8 cellular contexts compared by ENCODE assay signal in genomic region chr9:95425910-95426551, GRCh38.
DNase-seq lines count a peak whose midpoint lies in the region; ATAC-seq, FAIRE-seq and TF ChIP-seq lines count a peak whose summit lies in the region.

No MANE protein-coding gene starts in this region.

- ATAC-seq in HG03108 (IDR thresholded peaks at IDR 0.05; ENCODE audit: unreplicated experiment) = no peak

- peaks cover 24% of the 10 kb centered on the region for H3K27me3 ChIP-seq in BLaER1
- no peaks in the 10 kb centered on the region for H3K27me3 ChIP-seq in GM23248 (replicated peaks; ENCODE audit: insufficient read depth)
- no peaks in the 10 kb centered on the region for H3K27me3 ChIP-seq in fibroblast of lung (ENCODE audit: control insufficient read depth, insufficient read depth, low read length)
- no peaks in the 10 kb centered on the region for H3K27me3 ChIP-seq in trophoblast cell (ENCODE audit: insufficient read depth, low read length)

- no peak for TF ChIP-seq POLR2A in GM12891 (IDR thresholded peaks at IDR 0.05; ENCODE audit: low read depth, low read length)

- H4K91ac ChIP-seq in trophoblast cell (ENCODE audit: low read depth, low read length) = peak overlapping the region; percentile 59

- H3K79me1 ChIP-seq in trophoblast cell (ENCODE audit: low read length) = peaks cover 9% of the 10 kb centered on the region

- no peak overlapping the region for H3K4ac ChIP-seq in trophoblast cell (ENCODE audit: low read depth, low read length)

- TF ChIP-seq CTCF in fibroblast of lung (conservative IDR thresholded peaks at IDR 0.05 in 1 of 2, IDR thresholded peaks at IDR 0.05 in 1 of 2; ENCODE audit: low read depth in 1 of 2, low read length in 2 of 2) = no peak

- peak; percentile 63 for DNase-seq in GM23248
- DNase-seq in SK-N-DZ (ENCODE audit: low spot score) = peak; percentile 24
- DNase-seq in fibroblast of lung (ENCODE audit: low read depth in 2 of 2) = peak; percentile 41 to 50
- no peak for DNase-seq in trophoblast cell
- DNase-seq in GM12891 (ENCODE audit: insufficient read length, low spot score) = no peak
- no peak for DNase-seq in activated gamma-delta T cell treated with Interleukin-2 at 50 U/mL for 16 hours

- no peaks in the 10 kb centered on the region for H3F3A ChIP-seq in GM23248 (ENCODE audit: insufficient read depth)

- peak overlapping the region; percentile 74 for H3K27ac ChIP-seq in BLaER1
- no peak overlapping the region for H3K27ac ChIP-seq in GM23248
- peak overlapping the region; percentile 0 for H3K27ac ChIP-seq in fibroblast of lung (ENCODE audit: insufficient read depth, low read length)
- no peak overlapping the region for H3K27ac ChIP-seq in trophoblast cell (ENCODE audit: low read depth, low read length)

- 47 to 48% methylated on average over 11 of the region's 11 CpGs for WGBS in GM23248 (ENCODE audit: low coverage in 1 of 2, low lambda C conversion rate in 2 of 2, missing lambda C conversion rate in 2 of 2), 2 experiments
- WGBS in trophoblast cell (ENCODE audit: extremely low coverage, insufficient coverage, insufficient read length) = no CpG with 5 or more reads among the region's 11 CpGs

- H3K18ac ChIP-seq in trophoblast cell (ENCODE audit: low read length) = no peak overlapping the region

- H3K4me3 ChIP-seq in BLaER1 (peak overlapping the region; percentile 62), GM23248 (peak overlapping the region; percentile 68), fibroblast of lung (replicated peaks in 1 of 4; ENCODE audit: control extremely low read depth in 1 of 4, insufficient read depth in 1 of 4, low read depth in 3 of 4, low read length in 4 of 4) (peak overlapping the region; percentile 25 to 55 (median 43)), trophoblast cell (ENCODE audit: low read depth, low read length) (peak overlapping the region; percentile 42)

- H2AFZ ChIP-seq in GM23248 (peak overlapping the region; percentile 84), fibroblast of lung (ENCODE audit: low read length) (no peak overlapping the region), trophoblast cell (ENCODE audit: insufficient read depth, low read length, poor library complexity) (peak overlapping the region; percentile 50)

- H3K4me2 ChIP-seq in BLaER1 (peak overlapping the region; percentile 92), GM23248 (ENCODE audit: unreplicated experiment) (peak overlapping the region; percentile 77), fibroblast of lung (ENCODE audit: extremely low read depth, insufficient read depth, low read length) (peak overlapping the region; percentile 83), trophoblast cell (ENCODE audit: low read length) (peak overlapping the region; percentile 88)

- H3K79me2 ChIP-seq in GM23248 (ENCODE audit: insufficient read depth) = no peaks in the 10 kb centered on the region
- no peaks in the 10 kb centered on the region for H3K79me2 ChIP-seq in fibroblast of lung (ENCODE audit: control insufficient read depth, insufficient read depth, low read length)
- H3K79me2 ChIP-seq in trophoblast cell (ENCODE audit: control insufficient read depth, insufficient read depth, low read length, poor library complexity) = peaks cover 2% of the 10 kb centered on the region

- H3K23ac ChIP-seq in trophoblast cell (ENCODE audit: low read length) = no peak overlapping the region

- H3K4me1 ChIP-seq in BLaER1 (peaks cover 19% of the 10 kb centered on the region), GM23248 (ENCODE audit: insufficient read depth) (no peaks in the 10 kb centered on the region), fibroblast of lung (ENCODE audit: control insufficient read depth, extremely low read depth, insufficient read depth, low read length) (no peaks in the 10 kb centered on the region), trophoblast cell (ENCODE audit: control insufficient read depth in 1 of 2, insufficient read depth in 2 of 2, low read length in 2 of 2) (no peaks in the 10 kb centered on the region)

- H3K9ac ChIP-seq in BLaER1 = peak overlapping the region; percentile 74
- H3K9ac ChIP-seq in GM23248 = peak overlapping the region; percentile 65
- H3K9ac ChIP-seq in fibroblast of lung (ENCODE audit: insufficient read depth, low read length) = no peak overlapping the region
- peak overlapping the region; percentile 7 for H3K9ac ChIP-seq in trophoblast cell (ENCODE audit: low read length)

- no peaks in the 10 kb centered on the region for H3K36me3 ChIP-seq in BLaER1
- H3K36me3 ChIP-seq in GM23248 (ENCODE audit: low read depth) = no peaks in the 10 kb centered on the region
- H3K36me3 ChIP-seq in fibroblast of lung (ENCODE audit: control insufficient read depth, insufficient read depth, low read length) = no peaks in the 10 kb centered on the region
- peaks cover 2 to 3% of the 10 kb centered on the region in 2 experiments for H3K36me3 ChIP-seq in trophoblast cell (ENCODE audit: control insufficient read depth in 1 of 2, insufficient read depth in 2 of 2, low read length in 2 of 2)

- H4K12ac ChIP-seq in trophoblast cell (ENCODE audit: low read depth, low read length) = peak overlapping the region; percentile 35

- H3K9me2 ChIP-seq in GM23248 (ENCODE audit: insufficient read depth) = no peaks in the 10 kb centered on the region

- no peak overlapping the region for H2BK12ac ChIP-seq in trophoblast cell (ENCODE audit: low read length)

- in situ Hi-C loops in GM23248 (cut with MboI) = no loop called here

- no peak for FAIRE-seq in GM12891 (lab: Jason Lieb, UNC)

- no peaks in the 10 kb centered on the region for H4K20me1 ChIP-seq in BLaER1
- H4K20me1 ChIP-seq in GM23248 (ENCODE audit: insufficient read depth) = no peaks in the 10 kb centered on the region
- H4K20me1 ChIP-seq in fibroblast of lung (ENCODE audit: control insufficient read depth, extremely low read depth, insufficient read depth, low read length) = no peaks in the 10 kb centered on the region

- peak overlapping the region; percentile 36 for H2BK120ac ChIP-seq in trophoblast cell (ENCODE audit: insufficient read depth, low read length, poor library complexity)

- peak overlapping the region; percentile 35 for H3K14ac ChIP-seq in trophoblast cell (ENCODE audit: low read length)

- H2AK5ac ChIP-seq in trophoblast cell (ENCODE audit: low read length) = peak overlapping the region; percentile 79

- peaks cover 61% of the 10 kb centered on the region for H3K9me3 ChIP-seq in BLaER1
- H3K9me3 ChIP-seq in GM23248 (ENCODE audit: low read depth) = peaks cover 3% of the 10 kb centered on the region
- H3K9me3 ChIP-seq in fibroblast of lung (ENCODE audit: control insufficient read depth, insufficient read depth, low read depth, low read length) = no peaks in the 10 kb centered on the region
- H3K9me3 ChIP-seq in trophoblast cell (ENCODE audit: insufficient read depth, low read depth, low read length) = peaks cover 1% of the 10 kb centered on the region

- peak overlapping the region; percentile 16 for H2BK5ac ChIP-seq in trophoblast cell (ENCODE audit: low read depth, low read length, poor library complexity)

- peak overlapping the region; percentile 17 for H4K8ac ChIP-seq in trophoblast cell (ENCODE audit: low read depth, low read length)

TF ChIP-seq in GM12891, 5 proteins besides CTCF, POLR2A, EP300 and RAD21:
- no peak for TF ChIP-seq TAF1 (IDR thresholded peaks at IDR 0.05; ENCODE audit: low read depth, low read length)
- no peak for TF ChIP-seq SPI1 (IDR thresholded peaks at IDR 0.05; ENCODE audit: low read depth, low read length)
- no peak for TF ChIP-seq PAX5 (IDR thresholded peaks at IDR 0.05; ENCODE audit: insufficient read depth, low read length, severe bottlenecking)
- TF ChIP-seq POU2F2 (IDR thresholded peaks at IDR 0.05; ENCODE audit: low read depth, low read length) = no peak
- no peak for TF ChIP-seq POLR2AphosphoS5 (IDR thresholded peaks at IDR 0.05; ENCODE audit: low read depth, low read length)

Comparison
In these comparisons a context has a peak if more than half of its experiments do, and no peak if none do; other contexts are left out.
1. H3K27ac ChIP-seq: peak in BLaER1 (single experiment) and fibroblast of lung (single experiment); none in GM23248 (single experiment) and trophoblast cell (single experiment).
2. DNase-seq: peak in GM23248 (single experiment), SK-N-DZ (single experiment) and fibroblast of lung (2 of 2); none in trophoblast cell (0 of 2), GM12891 (single experiment) and activated gamma-delta T cell treated with Interleukin-2 at 50 U/mL for 16 hours (single experiment).
3. Peak in every context shown above with its lines, with median percentiles within 50 percentile points of each other: H3K4me2 ChIP-seq and H3K4me3 ChIP-seq.